13 cellular contexts compared by ENCODE assay signal in the genomic region with DNA sequence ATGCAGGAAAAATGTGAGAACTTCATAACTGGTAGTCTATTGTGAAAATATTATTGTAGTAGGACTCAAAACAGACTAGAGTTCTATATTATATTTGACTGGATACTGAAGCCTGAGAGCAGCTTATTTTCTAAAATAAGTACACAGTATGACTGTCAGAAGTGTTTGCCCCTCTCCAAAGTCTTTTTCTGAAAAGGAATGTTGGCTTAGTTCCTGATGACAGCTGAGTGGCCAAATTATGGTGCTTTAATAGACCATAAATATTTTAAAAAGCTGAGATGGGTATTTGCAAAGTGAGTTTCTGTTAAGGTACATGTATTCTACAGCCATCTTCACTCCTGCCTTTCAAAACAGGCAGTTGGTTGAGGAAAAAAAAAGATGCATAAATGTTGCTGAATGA. TPM values are rescaled to one million over a fixed set of nuclear protein-coding genes. Genes with fewer than 3 reads are reported as not detected.
DNase-seq lines count a peak whose midpoint lies in the region; ATAC-seq, FAIRE-seq and TF ChIP-seq lines count a peak whose summit lies in the region.
"Had no signal": no experiment of that assay in that cellular context is flagged by ENCODE, and none has a peak within 500 bp of the region (broad histone marks: within the 10 kb centered on the region; RNA-seq: fewer than 3 reads in every experiment).

No MANE protein-coding gene starts in this region.

- H3K9me3 ChIP-seq in astrocyte (ENCODE audit: insufficient read depth, low read depth, low read length) (no peaks in the 10 kb centered on the region), right atrium auricular region (no peaks in the 10 kb centered on the region)
- H3K9me3 ChIP-seq: Caco-2, HAP-1 had no signal

- H3K36me3 ChIP-seq in astrocyte (ENCODE audit: insufficient read depth, low read length) (no peaks in the 10 kb centered on the region), right atrium auricular region (no peaks in the 10 kb centered on the region)
- H3K36me3 ChIP-seq: HAP-1 had no signal

- H3K4me1 Mint-ChIP-seq in astrocyte (ENCODE audit: low read depth, unreplicated experiment) = peaks cover 12% of the 10 kb centered on the region

- no peaks in the 10 kb centered on the region for H3K27me3 Mint-ChIP-seq in astrocyte (ENCODE audit: low read depth, unreplicated experiment)

- H2AFZ ChIP-seq in astrocyte (ENCODE audit: low read depth, low read length) = no peak overlapping the region

- DNase-seq in GM03348 (ENCODE audit: low spot score) (peak; percentile 8), astrocyte (ENCODE audit: low read depth) (no peak), right atrium auricular region (ENCODE audit: low spot score) (no peak), omental fat pad (ENCODE audit: low spot score) (no peak), NCI-H526 treated with DMSO at 0.1 percent for 48 hours (lab: John Stamatoyannopoulos, UW) (no peak)
- DNase-seq: Caco-2, NCI-H1417 treated with DMSO at 0.1 percent for 48 hours, NCI-H2081, NCI-H82, PC-3 had no signal

- no peaks in the 10 kb centered on the region for H3K9me3 Mint-ChIP-seq in astrocyte (ENCODE audit: unreplicated experiment)

- no peak for TF ChIP-seq CTCF in astrocyte (IDR thresholded peaks at IDR 0.05; ENCODE audit: insufficient read depth, low read depth, low read length)
- TF ChIP-seq CTCF in right atrium auricular region (IDR thresholded peaks at IDR 0.05) = no peak
- TF ChIP-seq CTCF in omental fat pad (IDR thresholded peaks at IDR 0.05) = no peak

- H3K27ac ChIP-seq in astrocyte (ENCODE audit: low read depth, low read length) (no peak overlapping the region), right atrium auricular region (peak overlapping the region; percentile 3 to 30), temporal lobe (ENCODE audit: low read depth, low read length) (peak overlapping the region; percentile 38)

- no peak overlapping the region for H3K4me3 Mint-ChIP-seq in astrocyte (ENCODE audit: unreplicated experiment)

- H3K79me2 ChIP-seq in astrocyte (ENCODE audit: insufficient read depth, low read length) = no peaks in the 10 kb centered on the region

- ATAC-seq in omental fat pad (ENCODE audit: low FRiP score) (no peak), GM21737 (IDR thresholded peaks at IDR 0.05; ENCODE audit: unreplicated experiment) (no peak)
- ATAC-seq: PC-3 had no signal

- FAIRE-seq in astrocyte (lab: Jason Lieb, UNC) = peak; percentile 41

- H3K27me3 ChIP-seq in astrocyte (ENCODE audit: insufficient read depth, low read length) (no peaks in the 10 kb centered on the region), right atrium auricular region (no peaks in the 10 kb centered on the region)

- H3K27ac Mint-ChIP-seq in astrocyte (ENCODE audit: unreplicated experiment) = no peak overlapping the region

- H3K9ac ChIP-seq in astrocyte (ENCODE audit: low read length) = no peak overlapping the region

- H3K4me1 ChIP-seq in astrocyte (ENCODE audit: insufficient read depth, low read length) (no peaks in the 10 kb centered on the region), right atrium auricular region (peaks cover 0 to 13% of the 10 kb centered on the region in 2 donors)
- H3K4me1 ChIP-seq: HAP-1 had no signal

- no peaks in the 10 kb centered on the region for H3K36me3 Mint-ChIP-seq in astrocyte (ENCODE audit: low read depth, unreplicated experiment)

- H3K4me2 ChIP-seq in astrocyte (ENCODE audit: low read length) = no peak overlapping the region

- H4K20me1 ChIP-seq in astrocyte (ENCODE audit: insufficient read depth, low read length) = no peaks in the 10 kb centered on the region

- H3K4me3 ChIP-seq in astrocyte (ENCODE audit: insufficient read depth, low read depth, low read length) (no peak overlapping the region), right atrium auricular region (no peak overlapping the region)
- H3K4me3 ChIP-seq: HAP-1 had no signal

RNA-seq across cellular contexts. Expression of gene ZBED5, which starts 13.0 kb away (rescaled TPM):
- total RNA-seq in astrocyte = 32.9 and 35.1 TPM in 2 replicates
- total RNA-seq in right atrium auricular region = 10 to 100 TPM; 22.4 to 28.3 TPM
- total RNA-seq in temporal lobe = 61.7 TPM
- 10 to 100 TPM; 16.5 to 44.0 (median 22.6) TPM for total RNA-seq in omental fat pad

RNA-seq across cellular contexts. Expression of gene EIF4G2, which starts 36.1 kb away (rescaled TPM):
- total RNA-seq in astrocyte = 1,309 and 1,364 TPM in 2 replicates
- 100 to 1,000 TPM; 496 to 508 TPM for total RNA-seq in right atrium auricular region
- total RNA-seq in temporal lobe = 870 TPM
- 100 to 1,000 TPM; 456 to 714 (median 516) TPM for total RNA-seq in omental fat pad
